ENCODE assay signal across 1 cellular context in genomic region chr1:227779021-227779441, GRCh38.
TF ChIP-seq lines count a peak whose summit lies in the region.

No MANE protein-coding gene starts in this region.

TF ChIP-seq in WTC11, 78 proteins besides CTCF, POLR2A, EP300 and RAD21:
- TF ChIP-seq FOXJ3 (CRISPR knock-in tag; IDR thresholded peaks at IDR 0.05; ENCODE audit: borderline replicate concordance) (no peak), ELF4 (CRISPR knock-in tag; IDR thresholded peaks at IDR 0.05; ENCODE audit: low read depth) (no peak), SP1 (CRISPR knock-in tag; conservative IDR thresholded peaks at IDR 0.05) (no peak), JAZF1 (CRISPR knock-in tag; IDR thresholded peaks at IDR 0.05) (no peak), EMX1 (CRISPR knock-in tag; IDR thresholded peaks at IDR 0.05) (no peak)
